In the genomic region with DNA sequence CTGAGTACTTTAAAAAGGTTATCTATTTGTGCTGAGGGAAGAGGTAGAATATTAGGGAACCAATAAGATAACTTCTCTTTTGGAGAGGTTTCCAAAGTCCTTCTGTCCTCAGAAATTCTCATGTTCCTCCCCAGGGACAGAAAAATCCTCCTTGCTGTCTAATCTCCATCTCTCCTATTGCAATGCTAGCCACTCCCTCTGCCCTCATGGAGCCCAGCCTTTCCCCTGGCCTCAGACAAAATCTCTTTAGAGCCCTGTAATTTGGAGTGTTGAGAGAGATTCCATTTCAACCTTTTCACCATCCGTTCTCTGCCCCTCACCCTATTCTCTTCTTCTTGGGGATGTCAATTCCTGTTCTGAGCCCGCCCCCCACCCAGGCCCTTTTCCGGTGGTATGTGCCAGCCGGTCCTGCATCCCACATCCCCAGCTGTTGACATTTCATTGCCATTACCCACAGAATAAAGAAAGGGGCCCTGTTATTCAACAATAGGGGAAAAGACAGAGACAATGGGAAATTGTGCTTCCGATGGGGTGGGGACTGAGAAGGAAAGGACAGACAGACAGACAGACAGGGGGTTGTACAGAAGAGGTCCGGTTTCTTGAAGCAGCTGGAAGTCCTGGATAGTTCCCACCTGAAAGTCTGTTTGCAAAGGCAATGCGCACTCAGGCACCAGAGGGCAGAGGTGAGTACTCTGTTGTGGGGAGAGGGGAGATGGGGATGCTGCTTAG, we compare ENCODE assay signal across 8 cellular contexts. TPM values are rescaled to one million over a fixed set of nuclear protein-coding genes. Genes with fewer than 3 reads are reported as not detected.
A peak's percentile ranks its signal among the peaks of the same experiment; 100 is the strongest.
DNase-seq lines count a peak whose midpoint lies in the region; ATAC-seq, FAIRE-seq and TF ChIP-seq lines count a peak whose summit lies in the region.

A gene (plus strand): TSS at position 563 of the 729 bp plus-strand sequence. CDS start 4,076 bp downstream, outside the sequence.

- no peaks in the 10 kb centered on the region for H3K36me3 Mint-ChIP-seq in activated CD8-positive, alpha-beta memory T cell treated with anti-CD3 and anti-CD28 coated beads, Interleukin-2, amount 10 ng/mL, durations not matched to agents 7 days and 5 days

- CTCF ChIA-PET in activated CD8-positive, alpha-beta memory T cell treated with anti-CD3 and anti-CD28 coated beads, Interleukin-2, amount 10 ng/mL, durations not matched to agents 7 days and 5 days (lab: Charles Lee): interaction anchor here (0.7 to 15.7 kb wide), 13 partner anchors 11 to 233 kb away, joined by 3 to 344 read pairs (median 4); a partner anchor contains a TSS

- H3K27ac ChIP-seq in pancreas: no peak within 1 kb of the TSS
- H3K27ac ChIP-seq in vagina: no peak within 1 kb of the TSS

- H3K4me1 Mint-ChIP-seq in activated CD8-positive, alpha-beta memory T cell treated with anti-CD3 and anti-CD28 coated beads, Interleukin-2, amount 10 ng/mL, durations not matched to agents 7 days and 5 days: no peaks in the 10 kb centered on the region

- DNase-seq in activated CD8-positive, alpha-beta memory T cell treated with anti-CD3 and anti-CD28 coated beads, Interleukin-2, amount 10 ng/mL, durations not matched to agents 7 days and 5 days: no peak
- DNase-seq in activated CD8-positive, alpha-beta memory T cell treated with anti-CD3 and anti-CD28 coated beads for 24 hours: no peak
- DNase-seq in NCI-H526 (lab: John Stamatoyannopoulos, UW) (peak; percentile 63 to 85), bronchial epithelial cell (ENCODE audit: low read depth) (peak; percentile 32), pancreas (peak in 1 of 6 donors; percentile 36), vagina (ENCODE audit: extremely low spot score in 2 of 2) (no peak), NCI-H2029 treated with DMSO at 0.1 percent for 48 hours (lab: John Stamatoyannopoulos, UW) (no peak)

- TF ChIP-seq CTCF in bronchial epithelial cell (IDR thresholded peaks at IDR 0.05; ENCODE audit: insufficient read depth, low read length, severe bottlenecking) (peak; percentile 69), pancreas (IDR thresholded peaks at IDR 0.05) (peak in 2 of 4 donors; percentile 14 to 16), vagina (IDR thresholded peaks at IDR 0.05) (no peak)

- H3K9me3 ChIP-seq in pancreas (no peaks in the 10 kb centered on the region), vagina (no peaks in the 10 kb centered on the region)

- H3K4me3 ChIP-seq in bronchial epithelial cell (ENCODE audit: low read depth, low read length) (no peak within 1 kb of the TSS), pancreas (no peak within 1 kb of the TSS), vagina (no peak within 1 kb of the TSS)

- H3K36me3 ChIP-seq in bronchial epithelial cell (ENCODE audit: control insufficient read depth, insufficient read depth, low read length): no peaks in the 10 kb centered on the region
- H3K36me3 ChIP-seq in pancreas: no peaks in the 10 kb centered on the region
- no peaks in the 10 kb centered on the region for H3K36me3 ChIP-seq in vagina

- H3K9me3 Mint-ChIP-seq in activated CD8-positive, alpha-beta memory T cell treated with anti-CD3 and anti-CD28 coated beads, Interleukin-2, amount 10 ng/mL, durations not matched to agents 7 days and 5 days (ENCODE audit: low read depth): no peaks in the 10 kb centered on the region

- peaks cover 63% of the 10 kb centered on the region for H3K27me3 Mint-ChIP-seq in activated CD8-positive, alpha-beta memory T cell treated with anti-CD3 and anti-CD28 coated beads, Interleukin-2, amount 10 ng/mL, durations not matched to agents 7 days and 5 days

- FAIRE-seq in bronchial epithelial cell (lab: Jason Lieb, UNC) (no peak), pancreas (lab: Jason Lieb, UNC) (no peak)

- TF ChIP-seq POLR2A in vagina (IDR thresholded peaks at IDR 0.05): no peak

- peak; percentile 46 for ATAC-seq in activated CD8-positive, alpha-beta memory T cell treated with anti-CD3 and anti-CD28 coated beads, Interleukin-2, amount 10 ng/mL, durations not matched to agents 7 days and 5 days
- ATAC-seq in pancreas (peak in 3 of 4 donors; percentile 48 to 65 (median 55)), GM18907 (IDR thresholded peaks at IDR 0.05; ENCODE audit: unreplicated experiment) (no peak)

- no peak within 1 kb of the TSS for H3K27ac Mint-ChIP-seq in activated CD8-positive, alpha-beta memory T cell treated with anti-CD3 and anti-CD28 coated beads, Interleukin-2, amount 10 ng/mL, durations not matched to agents 7 days and 5 days

- WGBS in pancreas, 2 donors: 4 to 5% methylated on average over 7 of the region's 7 CpGs

- H3K4me1 ChIP-seq in pancreas (peaks cover 0 to under 1% (median 0%) of the 10 kb centered on the region in 3 donors), vagina (peaks cover 2% of the 10 kb centered on the region)

- H3K27me3 ChIP-seq in bronchial epithelial cell (ENCODE audit: control insufficient read depth, insufficient read depth, low read length): peaks cover 21% of the 10 kb centered on the region
- peaks cover 0 to 7% (median 3%) of the 10 kb centered on the region in 4 donors for H3K27me3 ChIP-seq in pancreas
- peaks cover 2% of the 10 kb centered on the region for H3K27me3 ChIP-seq in vagina

- intact Hi-C loops in pancreas (cut with DNase I) (no loop called here), vagina (cut with DNase I) (no loop called here)

- H3K4me3 Mint-ChIP-seq in activated CD8-positive, alpha-beta memory T cell treated with anti-CD3 and anti-CD28 coated beads, Interleukin-2, amount 10 ng/mL, durations not matched to agents 7 days and 5 days: no peak within 1 kb of the TSS

RNA-seq across cellular contexts. Expression of the gene that starts here (rescaled TPM):
- total RNA-seq in activated CD8-positive, alpha-beta memory T cell treated with anti-CD3 and anti-CD28 coated beads, Interleukin-2, amount 10 ng/mL, durations not matched to agents 7 days and 5 days: not detected
- total RNA-seq in bronchial epithelial cell (under 0.01 TPM in 1 of 2 replicates, not detected in the other), pancreas (not detected), vagina (not detected)
- under 1 TPM; 0.38 to 0.46 TPM for polyA plus RNA-seq in pancreas

Comparison
In these comparisons a context has a peak if more than half of its experiments do, and no peak if none do; other contexts are left out.
1. Peak in ATAC-seq in activated CD8-positive, alpha-beta memory T cell treated with anti-CD3 and anti-CD28 coated beads, Interleukin-2, amount 10 ng/mL, durations not matched to agents 7 days and 5 days; RNA of the gene not detected or under 1 TPM.
2. Peak in DNase-seq in bronchial epithelial cell; RNA of the gene not detected or under 1 TPM.
3. Peak in ATAC-seq in pancreas; RNA of the gene not detected or under 1 TPM.
4. DNase-seq: peak in NCI-H526 (2 of 2); none in activated CD8-positive, alpha-beta memory T cell treated with anti-CD3 and anti-CD28 coated beads, Interleukin-2, amount 10 ng/mL, durations not matched to agents 7 days and 5 days (single experiment), activated CD8-positive, alpha-beta memory T cell treated with anti-CD3 and anti-CD28 coated beads for 24 hours (single experiment), vagina (0 of 2) and NCI-H2029 treated with DMSO at 0.1 percent for 48 hours (single experiment).